27 cellular contexts compared by ENCODE assay signal in the genomic region with DNA sequence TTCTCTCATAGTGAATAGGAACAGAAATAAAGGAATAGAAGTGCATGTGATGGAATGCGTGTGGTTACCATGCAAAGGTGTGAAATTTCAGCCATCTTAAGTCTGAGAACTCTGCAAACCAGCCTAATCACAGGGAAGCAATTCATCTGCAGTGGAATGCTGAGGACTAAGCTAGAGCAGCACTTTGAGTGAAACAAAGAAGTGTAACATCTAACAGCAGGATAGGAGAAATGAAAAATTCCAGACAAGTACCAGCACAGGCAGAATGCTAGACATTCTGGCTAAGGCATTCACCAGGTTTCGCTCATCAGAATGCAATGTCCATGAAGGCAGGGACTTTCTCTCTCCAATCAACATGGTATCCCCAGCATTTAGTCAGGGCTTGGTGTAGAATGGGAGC.
"Had no signal": no experiment of that assay in that cellular context is flagged by ENCODE, and none has a peak within 500 bp of the region (broad histone marks: within the 10 kb centered on the region; RNA-seq: fewer than 3 reads in every experiment).

No MANE protein-coding gene starts in this region.

- H3K27me3 ChIP-seq: left lung, neural progenitor cell, ovary, right atrium auricular region, right lobe of liver, testis, thyroid gland, uterus had no signal

- H3K4me3 ChIP-seq: left lung, lower lobe of right lung, neural progenitor cell, ovary, right atrium auricular region, right lobe of liver, skin epidermis, stomach, testis, thyroid gland, uterus had no signal

- H3K9ac ChIP-seq: neural progenitor cell had no signal

- H3K4me1 ChIP-seq: left lung, lower lobe of right lung, neural progenitor cell, right atrium auricular region, right lobe of liver, thyroid gland, uterus had no signal

- H3K27ac ChIP-seq: left lung, lower lobe of right lung, neural progenitor cell, neutrophil, ovary, right atrium auricular region, right lobe of liver, skin epidermis, stomach, testis, thyroid gland, uterus had no signal

- H3K36me3 ChIP-seq: left lung, lower lobe of right lung, neural progenitor cell, neutrophil, ovary, right atrium auricular region, right lobe of liver, stomach, thyroid gland, uterus had no signal

- DNase-seq: hippocampal formation; left colon; left lung; lower lobe of right lung; mammary epithelial cell; mesenchymal stem cell; naive B cell; natural killer cell; nephron progenitor cell; occipital lobe; ovary; right lobe of liver; stimulated activated CD4-positive, alpha-beta T cell treated with anti-CD3 and anti-CD28 coated beads, Interleukin-12 subunit alpha, Interleukin-12 subunit beta, amount 100 ng/mL, for 4 hours; stimulated activated CD4-positive, alpha-beta T cell treated with anti-CD3 and anti-CD28 coated beads, Interleukin-15, amount 100 ng/mL, for 24 hours; stimulated activated CD4-positive, alpha-beta T cell treated with anti-CD3 and anti-CD28 coated beads, Interleukin-2, amount 100 ng/mL, for 24 hours; stimulated activated CD4-positive, alpha-beta T cell treated with anti-CD3 and anti-CD28 coated beads, Interleukin-4, amount 100 ng/mL, for 1 hour; stimulated activated naive B cell treated with anti-CD40 and anti-IgM and Interleukin-4, amounts not matched to agents 10 μg/mL and 1 μg/mL and 100 μg/mL, for 72 hours; stimulated activated naive CD8-positive, alpha-beta T cell treated with anti-CD3 and anti-CD28 coated beads, Interleukin-15, Interleukin-2, amounts not matched to agents 100 U/mL and 50 U/mL, for 24 hours; stomach; testis; thyroid gland; uterus had no signal

- H3K9me3 ChIP-seq: left lung, lower lobe of right lung, neutrophil, ovary, right atrium auricular region, right lobe of liver, stomach, testis, thyroid gland, uterus had no signal

- FAIRE-seq: keratinocyte had no signal

- H3K4me2 ChIP-seq: neural progenitor cell had no signal
